Comparison of ENCODE assay signal across 8 cellular contexts in genomic region chr16:24041834-24042631, GRCh38.
DNase-seq lines count a peak whose midpoint lies in the region; ATAC-seq and TF ChIP-seq lines count a peak whose summit lies in the region.

No MANE protein-coding gene starts in this region.

- H3K4me3 ChIP-seq in GM23248 (no peak overlapping the region), body of pancreas (no peak overlapping the region)

- intact Hi-C loops in body of pancreas (cut with DNase I), result loop anchor here (10.0 kb wide), 1 partner anchor 213 kb away; the partner anchor contains the start of gene CACNG3

- no peak for TF ChIP-seq POLR2A in body of pancreas (IDR thresholded peaks at IDR 0.05)

- TF ChIP-seq CTCF in body of pancreas (IDR thresholded peaks at IDR 0.05), result peak; percentile 22 to 77 (median 67)

- ATAC-seq in body of pancreas, result no peak
- no peak for ATAC-seq in GM21423 (IDR thresholded peaks at IDR 0.05; ENCODE audit: unreplicated experiment)

- H3K4me1 ChIP-seq in GM23248 (ENCODE audit: insufficient read depth), result no peaks in the 10 kb centered on the region
- H3K4me1 ChIP-seq in body of pancreas, result no peaks in the 10 kb centered on the region

- WGBS in GM23248 (ENCODE audit: low coverage in 1 of 2, low lambda C conversion rate in 2 of 2, missing lambda C conversion rate in 2 of 2), 2 experiments, result 26% methylated on average over 11 of the region's 11 CpGs
- WGBS in body of pancreas, 2 donors, result 22 to 23% methylated on average over 11 of the region's 11 CpGs

- in situ Hi-C loops in GM23248 (cut with MboI), result loop anchor here (10.0 kb wide), 1 partner anchor 463 kb away; no protein-coding TSS in a partner anchor

- no peak overlapping the region for H3K9ac ChIP-seq in GM23248

- no peaks in the 10 kb centered on the region for H4K20me1 ChIP-seq in GM23248 (ENCODE audit: insufficient read depth)

- H3K79me2 ChIP-seq in GM23248 (ENCODE audit: insufficient read depth), result no peaks in the 10 kb centered on the region

- H3K27me3 ChIP-seq in GM23248 (replicated peaks; ENCODE audit: insufficient read depth) (no peaks in the 10 kb centered on the region), body of pancreas (no peaks in the 10 kb centered on the region)

- H3F3A ChIP-seq in GM23248 (ENCODE audit: insufficient read depth), result no peaks in the 10 kb centered on the region

- H3K36me3 ChIP-seq in GM23248 (ENCODE audit: low read depth), result no peaks in the 10 kb centered on the region
- H3K36me3 ChIP-seq in body of pancreas (replicated peaks in 1 of 2; ENCODE audit: insufficient read depth in 1 of 2, low read depth in 2 of 2), result no peaks in the 10 kb centered on the region

- H3K4me2 ChIP-seq in GM23248 (ENCODE audit: unreplicated experiment), result no peak overlapping the region

- H3K9me2 ChIP-seq in GM23248 (ENCODE audit: insufficient read depth), result no peaks in the 10 kb centered on the region

- DNase-seq in CMK (ENCODE audit: low read depth) (peak; percentile 40), GM23248 (peak; percentile 80), NCI-H2029 (lab: John Stamatoyannopoulos, UW) (peak; percentile 52), UCSD-AML1 (lab: John Stamatoyannopoulos, UW; ENCODE audit: unreplicated experiment) (peak; percentile 53), body of pancreas (peak; percentile 40 to 72 (median 67)), iris pigment epithelial cell (ENCODE audit: low read depth) (peak; percentile 52)
- peak; percentile 63 to 74 for DNase-seq in stimulated activated CD4-positive, alpha-beta T cell treated with anti-CD3 and anti-CD28 coated beads, Interleukin-1b, Interleukin-23, amount 100 ng/mL, for 4 hours (ENCODE audit: low read depth in 2 of 2)

- H3K9me3 ChIP-seq in GM23248 (ENCODE audit: low read depth), result no peaks in the 10 kb centered on the region
- H3K9me3 ChIP-seq in body of pancreas, result no peaks in the 10 kb centered on the region

- no peak overlapping the region for H2AFZ ChIP-seq in GM23248

- no peak overlapping the region for H3K27ac ChIP-seq in GM23248
- H3K27ac ChIP-seq in body of pancreas, result no peak overlapping the region
